8 cellular contexts compared by ENCODE assay signal in the genomic region with DNA sequence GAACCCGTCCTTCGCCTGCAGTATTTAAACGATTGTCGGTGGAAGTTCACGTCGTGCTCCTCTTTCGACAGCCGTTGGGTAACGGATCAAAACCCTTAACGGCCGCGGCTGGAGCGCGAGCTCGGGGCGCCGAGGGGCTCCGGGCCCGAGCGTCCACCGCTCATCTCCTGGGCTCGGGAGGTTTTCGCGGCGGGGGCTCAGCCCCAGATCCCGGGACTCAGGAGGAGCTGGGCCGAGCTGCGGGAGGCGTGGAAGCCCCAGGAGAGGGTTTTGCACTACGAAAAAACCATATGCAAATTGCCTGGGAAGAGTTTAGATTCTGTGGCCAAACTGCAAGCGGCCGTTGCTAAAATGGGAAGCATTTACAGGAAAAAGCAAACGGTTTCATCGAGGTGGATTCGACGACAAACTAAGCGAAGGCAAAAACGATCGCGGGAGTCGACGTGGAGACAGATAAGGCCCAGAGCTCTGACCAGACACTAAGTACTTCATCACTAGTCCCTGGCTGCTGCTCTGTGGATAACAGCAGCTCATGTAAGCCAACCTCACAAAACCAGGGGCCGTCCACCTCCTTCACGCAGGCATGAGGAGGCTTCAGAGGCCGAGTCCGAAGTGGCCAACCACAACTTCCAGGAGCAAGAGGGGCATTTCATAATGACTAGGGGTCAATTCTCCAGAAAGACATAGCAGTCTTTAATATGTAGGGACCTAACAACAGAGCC.
DNase-seq lines count a peak whose midpoint lies in the region; ATAC-seq, FAIRE-seq and TF ChIP-seq lines count a peak whose summit lies in the region.

No MANE protein-coding gene starts in this region.

- H3K23ac ChIP-seq in H9 (ENCODE audit: insufficient read length, low read depth, low read length): no peak overlapping the region

- no peak overlapping the region for H3K4ac ChIP-seq in H9 (ENCODE audit: low read depth, low read length)

- no peak overlapping the region for H2BK12ac ChIP-seq in H9 (ENCODE audit: insufficient read length, low read depth, low read length)

- no CpG with 5 or more reads among the region's 46 CpGs for WGBS in H9 (ENCODE audit: extremely low coverage, insufficient read length, low lambda C conversion rate)

- peaks cover 0 to 4% (median 0%) of the 10 kb centered on the region in 3 experiments; a peak in 5 of 7 replicates for H3K36me3 Mint-ChIP-seq in H9 (ENCODE audit: insufficient read depth in 1 of 3, low read depth in 3 of 3)
- no peaks in the 10 kb centered on the region for H3K36me3 Mint-ChIP-seq in dendritic cell treated with granulocyte-macrophage colony-stimulating factor and Interleukin-4, amounts not matched to agents 40 ng/mL and 50 ng/mL, for 4 days (ENCODE audit: low read depth)
- H3K36me3 Mint-ChIP-seq in Calu3 (ENCODE audit: insufficient read depth, unreplicated experiment): no peaks in the 10 kb centered on the region

- H3T11ph ChIP-seq in H9 (ENCODE audit: low read length): no peak overlapping the region

- H3K27ac ChIP-seq in H9 (ENCODE audit: insufficient read length, low read depth, low read length) (no peak overlapping the region), kidney (ENCODE audit: low read depth in 2 of 2, low read length in 2 of 2) (no peak overlapping the region), skeletal muscle tissue (ENCODE audit: low read depth, low read length) (no peak overlapping the region)

- no peak overlapping the region for H2BK20ac ChIP-seq in H9 (ENCODE audit: low read depth, low read length, poor library complexity, severe bottlenecking)

- no peak for FAIRE-seq in kidney (lab: Jason Lieb, UNC)

- intact Hi-C loops in dendritic cell treated with granulocyte-macrophage colony-stimulating factor and Interleukin-4, amounts not matched to agents 40 ng/mL and 50 ng/mL, for 4 days (cut with micrococcal nuclease): no loop called here
- intact Hi-C loops in kidney (cut with DNase I) (no loop called here), Calu3 (cut with micrococcal nuclease; ENCODE audit: unreplicated experiment) (no loop called here)

- H3K27me3 Mint-ChIP-seq in H9 (ENCODE audit: low read depth) (peaks cover 8% of the 10 kb centered on the region), Calu3 (ENCODE audit: unreplicated experiment) (no peaks in the 10 kb centered on the region)
- H3K27me3 Mint-ChIP-seq in dendritic cell treated with granulocyte-macrophage colony-stimulating factor and Interleukin-4, amounts not matched to agents 40 ng/mL and 50 ng/mL, for 4 days: peaks cover 16% of the 10 kb centered on the region

- no TSS peak for BruUV-seq in Calu3 (replicated peaks; lab: Mats Ljungman, UMichigan)

- no peak overlapping the region for H3K4me2 ChIP-seq in H9 (ENCODE audit: insufficient read depth, insufficient read length, low read length)

- peak overlapping the region in 1 of 3 experiments; percentile 86; a peak in 3 of 7 replicates for H3K27ac Mint-ChIP-seq in H9
- peak overlapping the region; percentile 68 for H3K27ac Mint-ChIP-seq in dendritic cell treated with granulocyte-macrophage colony-stimulating factor and Interleukin-4, amounts not matched to agents 40 ng/mL and 50 ng/mL, for 4 days
- no peak overlapping the region for H3K27ac Mint-ChIP-seq in Calu3 (ENCODE audit: unreplicated experiment)

- H2BK5ac ChIP-seq in H9 (ENCODE audit: insufficient read length, low read length): no peak overlapping the region

- no peak overlapping the region for H4K8ac ChIP-seq in H9 (replicated peaks; ENCODE audit: insufficient read length, low read depth, low read length)

- H3K4me1 Mint-ChIP-seq in H9: peaks cover 12 to 15% of the 10 kb centered on the region in 2 experiments
- H3K4me1 Mint-ChIP-seq in dendritic cell treated with granulocyte-macrophage colony-stimulating factor and Interleukin-4, amounts not matched to agents 40 ng/mL and 50 ng/mL, for 4 days (ENCODE audit: low read depth): peaks cover 13% of the 10 kb centered on the region
- no peaks in the 10 kb centered on the region for H3K4me1 Mint-ChIP-seq in Calu3 (ENCODE audit: low read depth, unreplicated experiment)

- no peak overlapping the region for H3K18ac ChIP-seq in H9 (ENCODE audit: insufficient read length, low read depth, low read length)

- H3K9me3 Mint-ChIP-seq in H9 (peaks cover 8 to 18% of the 10 kb centered on the region in 2 experiments), Calu3 (ENCODE audit: low read depth, unreplicated experiment) (no peaks in the 10 kb centered on the region)
- H3K9me3 Mint-ChIP-seq in dendritic cell treated with granulocyte-macrophage colony-stimulating factor and Interleukin-4, amounts not matched to agents 40 ng/mL and 50 ng/mL, for 4 days: peaks cover 10% of the 10 kb centered on the region

- H3K56ac ChIP-seq in H9 (ENCODE audit: insufficient read length, low read depth, low read length): no peak overlapping the region

- H3K9me3 ChIP-seq in H9 (ENCODE audit: control insufficient read depth, low read depth, low read length) (peaks cover 9% of the 10 kb centered on the region), kidney (ENCODE audit: control insufficient read depth in 1 of 2, low read length in 2 of 2) (no peaks in the 10 kb centered on the region), skeletal muscle tissue (ENCODE audit: control insufficient read depth in 3 of 3, low read length in 3 of 3) (no peaks in the 10 kb centered on the region)

- no peak overlapping the region for H3K9ac ChIP-seq in H9 (ENCODE audit: extremely low read depth, insufficient read length, low read length)
- peak overlapping the region; percentile 16 to 63 for H3K9ac ChIP-seq in kidney (ENCODE audit: low read length in 2 of 2)
- H3K9ac ChIP-seq in skeletal muscle tissue (ENCODE audit: low read depth in 1 of 3, low read length in 3 of 3): peak overlapping the region; percentile 23 to 45 (median 24)

- ATAC-seq in SK-N-SH treated with all-trans-retinoic acid at 6 μM for 48 hours (no peak), HG03439 (IDR thresholded peaks at IDR 0.05; ENCODE audit: unreplicated experiment) (no peak), HG03135 (IDR thresholded peaks at IDR 0.05; ENCODE audit: unreplicated experiment) (no peak)

- no peaks in the 10 kb centered on the region for H3K79me2 ChIP-seq in H9 (ENCODE audit: insufficient read depth, low read length)

- peak overlapping the region; percentile 52 to 63 for H3K4me3 ChIP-seq in kidney (ENCODE audit: low read length in 2 of 2)
- H3K4me3 ChIP-seq in skeletal muscle tissue (ENCODE audit: low read length in 3 of 3): peak overlapping the region; percentile 52 to 66 (median 56)

- TF ChIP-seq CTCF in H9 (conservative IDR thresholded peaks at IDR 0.05) (no peak), kidney (IDR thresholded peaks at IDR 0.05; ENCODE audit: borderline replicate concordance, extremely low read depth, insufficient read depth) (no peak), Calu3 (IDR thresholded peaks at IDR 0.05; ENCODE audit: unreplicated experiment) (no peak)

- no peak overlapping the region for H4K5ac ChIP-seq in H9 (ENCODE audit: insufficient read length, low read depth, low read length)

- no peak overlapping the region for H3K14ac ChIP-seq in H9 (ENCODE audit: insufficient read depth, low read length)

- H3K4me1 ChIP-seq in H9 (ENCODE audit: insufficient read depth, low read length): no peaks in the 10 kb centered on the region
- peaks cover 0 to 2% of the 10 kb centered on the region in 2 donors for H3K4me1 ChIP-seq in kidney (ENCODE audit: control insufficient read depth in 1 of 2, insufficient read depth in 1 of 2, low read depth in 1 of 2, low read length in 2 of 2)
- H3K4me1 ChIP-seq in skeletal muscle tissue (ENCODE audit: control insufficient read depth in 3 of 3, insufficient read depth in 3 of 3, low read length in 3 of 3): peaks cover 0 to 7% (median 6%) of the 10 kb centered on the region in 3 donors

- H4K91ac ChIP-seq in H9 (ENCODE audit: insufficient read length, low read depth, low read length): no peak overlapping the region

- no peaks in the 10 kb centered on the region for H4K20me1 ChIP-seq in H9 (ENCODE audit: control insufficient read depth, insufficient read depth, insufficient read length)

- no peak overlapping the region for H2BK120ac ChIP-seq in H9 (ENCODE audit: low read depth, low read length, poor library complexity, severe bottlenecking)

- H3K27me3 ChIP-seq in H9 (ENCODE audit: insufficient read depth, low read length) (no peaks in the 10 kb centered on the region), skeletal muscle tissue (ENCODE audit: control insufficient read depth in 3 of 3, insufficient read depth in 3 of 3, low read length in 3 of 3) (peaks cover 5 to 21% (median 15%) of the 10 kb centered on the region in 3 donors)

- H3K4me3 Mint-ChIP-seq in H9: no peak overlapping the region; a peak in 1 of 5 replicates
- peak overlapping the region; percentile 74 for H3K4me3 Mint-ChIP-seq in dendritic cell treated with granulocyte-macrophage colony-stimulating factor and Interleukin-4, amounts not matched to agents 40 ng/mL and 50 ng/mL, for 4 days
- no peak overlapping the region for H3K4me3 Mint-ChIP-seq in Calu3 (ENCODE audit: low read depth, unreplicated experiment)

- H3K36me3 ChIP-seq in kidney (ENCODE audit: control insufficient read depth in 1 of 2, insufficient read depth in 2 of 2, low read length in 2 of 2) (no peaks in the 10 kb centered on the region), skeletal muscle tissue (ENCODE audit: control insufficient read depth in 3 of 3, insufficient read depth in 3 of 3, low read length in 3 of 3) (no peaks in the 10 kb centered on the region)

- H2AK5ac ChIP-seq in H9 (ENCODE audit: insufficient read length, low read length): no peak overlapping the region

- CTCF ChIA-PET in Calu3 (lab: Charles Lee): no interaction called here

- H3K23me2 ChIP-seq in H9 (ENCODE audit: insufficient read length, low read depth, low read length, poor library complexity, severe bottlenecking): peaks cover 4% of the 10 kb centered on the region

- H2AFZ ChIP-seq in H9 (ENCODE audit: low read length): no peak overlapping the region

- no peaks in the 10 kb centered on the region for H3K79me1 ChIP-seq in H9 (ENCODE audit: insufficient read depth, low read depth, low read length, poor library complexity, severe bottlenecking)

- DNase-seq in H9: peak; percentile 50
- DNase-seq in kidney: no peak
- DNase-seq in Calu3: no peak

- no peak overlapping the region for H2BK15ac ChIP-seq in H9 (ENCODE audit: low read depth, low read length)

TF ChIP-seq in SK-N-SH treated with all-trans-retinoic acid at 6 μM for 48 hours, 23 proteins besides CTCF, POLR2A, EP300 and RAD21 (continues in another document):
- no peak for TF ChIP-seq CSDC2 (CRISPR knock-in tag; IDR thresholded peaks at IDR 0.05)
- TF ChIP-seq ZNF8 (CRISPR knock-in tag; IDR thresholded peaks at IDR 0.05): no peak
- no peak for TF ChIP-seq PPARA (CRISPR knock-in tag; IDR thresholded peaks at IDR 0.05; ENCODE audit: borderline replicate concordance)
- no peak for TF ChIP-seq BACH2 (CRISPR knock-in tag; IDR thresholded peaks at IDR 0.05; ENCODE audit: borderline replicate concordance)
- no peak for TF ChIP-seq TCF4 (CRISPR knock-in tag; IDR thresholded peaks at IDR 0.05; ENCODE audit: borderline replicate concordance)
- TF ChIP-seq ISL1 (CRISPR knock-in tag; IDR thresholded peaks at IDR 0.05): no peak
- TF ChIP-seq RARB (CRISPR knock-in tag; IDR thresholded peaks at IDR 0.05): no peak
- TF ChIP-seq ZFP30 (CRISPR knock-in tag; IDR thresholded peaks at IDR 0.05): no peak
- TF ChIP-seq ESRRG (CRISPR knock-in tag; IDR thresholded peaks at IDR 0.05): no peak
- TF ChIP-seq ZNF565 (CRISPR knock-in tag; conservative IDR thresholded peaks at IDR 0.05; ENCODE audit: low read depth): no peak
